In genomic region chr19:38945562-38946228, GRCh38 we compare ENCODE assay signal across 1 cellular context.
A peak's percentile ranks its signal among the peaks of the same experiment; 100 is the strongest.
TF ChIP-seq lines count a peak whose summit lies in the region.

No MANE protein-coding gene starts in this region.

TF ChIP-seq in K562, 482 proteins besides CTCF, POLR2A, EP300 and RAD21:
- TF ChIP-seq NR2F6 (CRISPR knock-in tag; IDR thresholded peaks at IDR 0.05) (no peak), ZBTB26 (CRISPR knock-in tag; IDR thresholded peaks at IDR 0.05) (no peak), ZBTB7A (IDR thresholded peaks at IDR 0.05; ENCODE audit: borderline replicate concordance, control insufficient read depth, low read depth, low read length) (0 out of 2 replicates have a peak, but pooled peaks have one; percentile 16), SP1 (CRISPR knock-in tag; IDR thresholded peaks at IDR 0.05) (peak; percentile 22; the same call in 1 of the 2 replicates), HNRNPUL1 (IDR thresholded peaks at IDR 0.05; ENCODE audit: low read length) (no peak)
